Comparison of ENCODE assay signal across 18 cellular contexts in genomic region chr2:161163438-161163837, GRCh38. TPM values are rescaled to one million over a fixed set of nuclear protein-coding genes. Genes with fewer than 3 reads are reported as not detected.
DNase-seq lines count a peak whose midpoint lies in the region; ATAC-seq, FAIRE-seq and TF ChIP-seq lines count a peak whose summit lies in the region.
"Had no signal": no experiment of that assay in that cellular context is flagged by ENCODE, and none has a peak within 500 bp of the region (broad histone marks: within the 10 kb centered on the region; RNA-seq: fewer than 3 reads in every experiment).

No MANE protein-coding gene starts in this region.

- H3K36me3 Mint-ChIP-seq in activated T-helper 17 cell treated with anti-CD3 and anti-CD28 coated beads, Interleukin-2, amount 50 U/mL, for 72 hours (ENCODE audit: low read depth): peaks cover 84% of the 10 kb centered on the region
- H3K36me3 Mint-ChIP-seq in neural crest cell (ENCODE audit: low read depth): peaks cover 8% of the 10 kb centered on the region

- no peak for ATAC-seq in activated T-helper 17 cell treated with anti-CD3 and anti-CD28 coated beads, Interleukin-2, amount 50 U/mL, for 72 hours (replicated peaks)
- ATAC-seq: GM23338, left cardiac atrium, Right ventricle myocardium inferior had no signal

- TF ChIP-seq CTCF in neural crest cell (conservative IDR thresholded peaks at IDR 0.05): no peak

- H3K4me1 Mint-ChIP-seq in activated T-helper 17 cell treated with anti-CD3 and anti-CD28 coated beads, Interleukin-2, amount 50 U/mL, for 72 hours: peaks cover 53% of the 10 kb centered on the region
- peaks cover 34% of the 10 kb centered on the region for H3K4me1 Mint-ChIP-seq in neural crest cell

- no peaks in the 10 kb centered on the region for H3K27me3 Mint-ChIP-seq in activated T-helper 17 cell treated with anti-CD3 and anti-CD28 coated beads, Interleukin-2, amount 50 U/mL, for 72 hours
- no peaks in the 10 kb centered on the region for H3K27me3 Mint-ChIP-seq in neural crest cell (ENCODE audit: low read depth)

- H3K27ac Mint-ChIP-seq in activated T-helper 17 cell treated with anti-CD3 and anti-CD28 coated beads, Interleukin-2, amount 50 U/mL, for 72 hours: peak overlapping the region; percentile 91
- no peak overlapping the region for H3K27ac Mint-ChIP-seq in neural crest cell (ENCODE audit: unreplicated experiment)
- H3K27ac Mint-ChIP-seq: GM23338, neural progenitor cell had no signal

- peak overlapping the region; percentile 94 for H3K4me3 Mint-ChIP-seq in activated T-helper 17 cell treated with anti-CD3 and anti-CD28 coated beads, Interleukin-2, amount 50 U/mL, for 72 hours
- peak overlapping the region; percentile 25 for H3K4me3 Mint-ChIP-seq in neural crest cell
- H3K4me3 Mint-ChIP-seq: GM23338, neural progenitor cell had no signal

- peak; percentile 11 for DNase-seq in NK-92 treated with Interleukin-12 subunit alpha and Interleukin-12 subunit beta, amount 100 ng/mL, for 24 hours (lab: John Stamatoyannopoulos, UW)
- DNase-seq in NK-92 (lab: John Stamatoyannopoulos, UW; ENCODE audit: unreplicated experiment): no peak
- no peak for DNase-seq in GM12891 (ENCODE audit: insufficient read length, low spot score)
- no peak for DNase-seq in neural crest cell (ENCODE audit: low read depth, low spot score)
- no peak for DNase-seq in hepatic stellate cell (ENCODE audit: low spot score)
- no peak for DNase-seq in NCI-H128 (lab: John Stamatoyannopoulos, UW; ENCODE audit: unreplicated experiment)
- DNase-seq in kidney glomerular epithelial cell (lab: John Stamatoyannopoulos, UW): no peak
- DNase-seq: caudate nucleus, DMS 273 treated with DMSO at 0.1 percent for 48 hours, glutamatergic neuron, KBM-7, left cardiac atrium, NCI-H2029, thyroid gland had no signal

- FAIRE-seq in GM12891 (lab: Jason Lieb, UNC): peak; percentile 31

- TF ChIP-seq POLR2A in GM12891 (IDR thresholded peaks at IDR 0.05; ENCODE audit: low read depth, low read length): no peak

- H3K9me3 Mint-ChIP-seq in activated T-helper 17 cell treated with anti-CD3 and anti-CD28 coated beads, Interleukin-2, amount 50 U/mL, for 72 hours: no peaks in the 10 kb centered on the region
- no peaks in the 10 kb centered on the region for H3K9me3 Mint-ChIP-seq in neural crest cell
- H3K9me3 Mint-ChIP-seq: GM23338, neural progenitor cell had no signal

TF ChIP-seq in GM12891, 5 proteins besides CTCF, POLR2A, EP300 and RAD21:
- TF ChIP-seq POLR2AphosphoS5 (IDR thresholded peaks at IDR 0.05; ENCODE audit: low read depth, low read length) (0 out of 2 replicates have a peak, but pooled peaks have one; percentile 26), SPI1 (IDR thresholded peaks at IDR 0.05; ENCODE audit: low read depth, low read length) (no peak)

RNA-seq across cellular contexts. Expression of gene TANK, which starts 3.2 kb away (rescaled TPM):
- polyA plus RNA-seq in GM12891 (2012; ENCODE audit: low read depth, missing spikeins): 45.7 TPM
- 100 to 1,000 TPM; 110 to 114 TPM for total RNA-seq in activated T-helper 17 cell treated with anti-CD3 and anti-CD28 coated beads, Interleukin-2, amount 50 U/mL, for 72 hours
- total RNA-seq in neural crest cell: 25.7 and 30.2 TPM in 2 replicates
